In the genomic region with DNA sequence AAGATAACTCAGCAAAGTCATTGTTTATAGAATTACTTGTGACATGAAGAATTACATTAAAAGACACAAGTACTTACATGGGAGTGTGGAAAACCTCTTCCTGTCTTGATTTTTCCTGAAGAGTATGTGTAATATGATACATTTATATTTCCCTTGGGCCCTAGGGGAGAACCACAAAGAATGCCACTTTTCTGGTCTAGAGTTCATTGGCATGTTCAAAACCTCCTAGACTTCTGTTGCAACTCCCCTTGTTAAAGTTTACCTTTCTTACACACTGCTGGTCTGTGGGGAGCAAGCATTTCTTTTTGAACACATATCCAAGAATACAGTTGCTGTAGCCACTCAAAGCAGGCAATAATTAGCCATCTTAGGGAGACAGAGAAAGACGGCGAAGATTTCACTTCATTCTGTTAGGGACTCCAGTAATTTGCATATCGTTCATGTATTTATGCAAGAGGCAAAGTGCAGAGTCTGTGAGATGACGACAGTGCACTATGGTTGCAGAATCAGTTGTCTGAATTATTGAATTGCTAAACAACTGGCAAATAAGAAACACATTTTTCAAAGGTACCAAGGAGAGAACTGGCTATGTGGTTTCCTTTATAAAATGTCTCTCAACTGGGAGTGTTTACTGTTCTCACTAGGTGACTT, we compare ENCODE assay signal across 12 cellular contexts.
A peak's percentile ranks its signal among the peaks of the same experiment; 100 is the strongest.
DNase-seq lines count a peak whose midpoint lies in the region; ATAC-seq and TF ChIP-seq lines count a peak whose summit lies in the region.
"Had no signal": no experiment of that assay in that cellular context is flagged by ENCODE, and none has a peak within 500 bp of the region (broad histone marks: within the 10 kb centered on the region; RNA-seq: fewer than 3 reads in every experiment).

No MANE protein-coding gene starts in this region.

- H3K4me1 ChIP-seq in osteoblast (ENCODE audit: insufficient read depth, low read length) = peaks cover 7% of the 10 kb centered on the region
- H3K4me1 ChIP-seq: parathyroid adenoma had no signal

- no peaks in the 10 kb centered on the region for H3K79me2 ChIP-seq in osteoblast (ENCODE audit: insufficient read depth, low read length)
- H3K79me2 ChIP-seq: parathyroid adenoma had no signal

- no peaks in the 10 kb centered on the region for H3K36me3 ChIP-seq in osteoblast (ENCODE audit: insufficient read depth, low read length)

- ATAC-seq in GM21360 (IDR thresholded peaks at IDR 0.05; ENCODE audit: unreplicated experiment) (no peak), GM21529 (IDR thresholded peaks at IDR 0.05; ENCODE audit: unreplicated experiment) (no peak), HG03565 (IDR thresholded peaks at IDR 0.05; ENCODE audit: unreplicated experiment) (no peak)
- ATAC-seq: T-helper 17 cell had no signal

- H3K27ac ChIP-seq in osteoblast (ENCODE audit: low read depth, low read length) = no peak overlapping the region
- H3K27ac ChIP-seq: parathyroid adenoma had no signal

- H3K9me3 ChIP-seq in osteoblast (ENCODE audit: low read depth, low read length) = no peaks in the 10 kb centered on the region

- H3K4me2 ChIP-seq in osteoblast (ENCODE audit: insufficient read depth, low read length) = peak overlapping the region; percentile 32

- TF ChIP-seq CTCF in epithelial cell of proximal tubule (conservative IDR thresholded peaks at IDR 0.05; ENCODE audit: low read depth, low read length) (no peak), osteoblast (IDR thresholded peaks at IDR 0.05; ENCODE audit: extremely low read depth, low read depth, low read length) (no peak)

- H3K27me3 ChIP-seq in osteoblast (ENCODE audit: insufficient read depth, low read length) = no peaks in the 10 kb centered on the region

- H2AFZ ChIP-seq in osteoblast (ENCODE audit: low read length) = no peak overlapping the region
- H2AFZ ChIP-seq: parathyroid adenoma had no signal

- no peaks in the 10 kb centered on the region for H4K20me1 ChIP-seq in osteoblast (ENCODE audit: insufficient read depth, low read length)

- DNase-seq in GM03348 (ENCODE audit: low spot score) (peak; percentile 5), NCI-H526 (lab: John Stamatoyannopoulos, UW) (peak; percentile 83 to 94), epithelial cell of proximal tubule (ENCODE audit: low read depth) (peak; percentile 73), osteoblast (ENCODE audit: insufficient read length, low spot score, missing footprints) (peak; percentile 25)
- DNase-seq in effector CD8-positive, alpha-beta T cell (lab: John Stamatoyannopoulos, UW) = no peak
- DNase-seq: HFFc6, NCI-H2081, T-helper 17 cell had no signal

- H3K4me3 ChIP-seq in epithelial cell of proximal tubule (ENCODE audit: low read depth, low read length) = no peak overlapping the region
- H3K4me3 ChIP-seq in osteoblast (ENCODE audit: insufficient read depth, low read length) = no peak overlapping the region
